Comparison of ENCODE assay signal across 8 cellular contexts in genomic region chr12:31749024-31749704, GRCh38. TPM values are rescaled to one million over a fixed set of nuclear protein-coding genes. Genes with fewer than 3 reads are reported as not detected.
DNase-seq lines count a peak whose midpoint lies in the region; FAIRE-seq and TF ChIP-seq lines count a peak whose summit lies in the region.

No MANE protein-coding gene starts in this region.

- H3K27ac ChIP-seq in HEK293 (ENCODE audit: extremely low read depth, low read depth, low read length) (peak overlapping the region; percentile 55; the same call in 1 of the 2 replicates), keratinocyte (ENCODE audit: control insufficient read depth, insufficient read depth, low read length) (peak overlapping the region; percentile 91)

- peak; percentile 90 for FAIRE-seq in keratinocyte (lab: Jason Lieb, UNC)

- CTCF ChIA-PET in HEK293 (lab: Yijun Ruan, JAX) = no interaction called here
- CTCF ChIA-PET in HEK293T (lab: Yijun Ruan, JAX) = no interaction called here

- H3K9me2 ChIP-seq in Loucy (replicated peaks; ENCODE audit: low read depth, low read length) = no peaks in the 10 kb centered on the region

- TF ChIP-seq CTCF in GM12865 (IDR thresholded peaks at IDR 0.05; ENCODE audit: insufficient read depth, low read depth, low read length, missing control alignments) (no peak), HEK293 (tag by site-specific recombination; IDR thresholded peaks at IDR 0.05) (no peak), Loucy (conservative IDR thresholded peaks at IDR 0.05; ENCODE audit: low read length) (no peak), keratinocyte (optimal IDR thresholded peaks at IDR 0.05 in 1 of 3, IDR thresholded peaks at IDR 0.05 in 1 of 3, conservative IDR thresholded peaks at IDR 0.05 in 1 of 3; ENCODE audit: extremely low read depth in 1 of 3, insufficient read depth in 2 of 3, low read length in 3 of 3) (no peak)

- dilution Hi-C loops in keratinocyte (cut with MboI; ENCODE audit: extremely low pct_ligation_motif_present, low sequenced_read_pairs) = no loop called here

- H3K36me3 ChIP-seq in HEK293 (ENCODE audit: control insufficient read depth in 2 of 2, insufficient read depth in 1 of 2, low read length in 2 of 2) (no peaks in the 10 kb centered on the region), Loucy (ENCODE audit: insufficient read depth, low read length) (no peaks in the 10 kb centered on the region), keratinocyte (ENCODE audit: control insufficient read depth in 2 of 2, extremely low read depth in 1 of 2, insufficient read depth in 2 of 2, low read length in 2 of 2) (no peaks in the 10 kb centered on the region)

- H3K4me3 ChIP-seq in GM12865 (ENCODE audit: low read depth, low read length) (peak overlapping the region; percentile 81), HEK293 (ENCODE audit: low read depth, low read length) (no peak overlapping the region), Loucy (ENCODE audit: low read length, poor library complexity, severe bottlenecking) (peak overlapping the region; percentile 29), keratinocyte (ENCODE audit: control insufficient read depth in 2 of 3, extremely low read depth in 1 of 3, insufficient read depth in 2 of 3, low read depth in 1 of 3, low read length in 3 of 3) (no peak overlapping the region)

- no peaks in the 10 kb centered on the region for H3F3A ChIP-seq in Loucy (ENCODE audit: low read depth)

- H3K9me3 ChIP-seq in HEK293 (ENCODE audit: control insufficient read depth, insufficient read depth, low read depth, low read length) (no peaks in the 10 kb centered on the region), Loucy (ENCODE audit: insufficient read depth, low read depth, low read length) (peaks cover 5% of the 10 kb centered on the region; the same call in 1 of the 2 replicates), keratinocyte (ENCODE audit: control insufficient read depth, low read depth, low read length) (peaks cover 2% of the 10 kb centered on the region)

- H2AFZ ChIP-seq in Loucy (ENCODE audit: low read length) = no peak overlapping the region
- H2AFZ ChIP-seq in keratinocyte (ENCODE audit: control insufficient read depth, low read length) = no peak overlapping the region

- H3K79me2 ChIP-seq in Loucy (ENCODE audit: insufficient read depth, low read length) (no peaks in the 10 kb centered on the region), keratinocyte (ENCODE audit: control insufficient read depth, insufficient read depth, low read length) (no peaks in the 10 kb centered on the region)

- H3K9me1 ChIP-seq in keratinocyte (ENCODE audit: control insufficient read depth, extremely low read depth, insufficient read depth, low read length) = no peaks in the 10 kb centered on the region

- H3K4me1 ChIP-seq in HEK293 (ENCODE audit: control insufficient read depth, insufficient read depth, low read length) (no peaks in the 10 kb centered on the region), Loucy (ENCODE audit: insufficient read depth, low read length, poor library complexity, severe bottlenecking) (peaks cover 30% of the 10 kb centered on the region), keratinocyte (ENCODE audit: control insufficient read depth, extremely low read depth, insufficient read depth, low read length) (peaks cover 33% of the 10 kb centered on the region)

- H3K27me3 ChIP-seq in Loucy (ENCODE audit: insufficient read depth, low read length, poor library complexity, severe bottlenecking) (no peaks in the 10 kb centered on the region), keratinocyte (ENCODE audit: control insufficient read depth, extremely low read depth, insufficient read depth, low read length) (no peaks in the 10 kb centered on the region)

- DNase-seq in GM12865 (ENCODE audit: low read depth) = peak; percentile 98
- DNase-seq in SIG-M5 (lab: John Stamatoyannopoulos, UW) = peak; percentile 99
- peak; percentile 97 for DNase-seq in amniotic epithelial cell (ENCODE audit: low read depth)
- peak; percentile 100 for DNase-seq in keratinocyte (ENCODE audit: low read depth, low spot score)
- DNase-seq in stimulated activated CD8-positive, alpha-beta memory T cell treated with anti-CD3 and anti-CD28 coated beads, Interleukin-12 subunit alpha, Interleukin-12 subunit beta, amount 100 ng/mL, for 1 hour (ENCODE audit: low read depth) = peak; percentile 51
- no peak for DNase-seq in HEK293T (ENCODE audit: extremely low spot score)

- no peak overlapping the region for H3K9ac ChIP-seq in Loucy (ENCODE audit: low read depth, low read length, poor library complexity, severe bottlenecking)
- peak overlapping the region; percentile 55 for H3K9ac ChIP-seq in keratinocyte (ENCODE audit: control insufficient read depth, extremely low read depth, insufficient read depth, low read length)

- H4K20me1 ChIP-seq in Loucy (ENCODE audit: insufficient read depth, low read length, poor library complexity, severe bottlenecking) (no peaks in the 10 kb centered on the region), keratinocyte (ENCODE audit: control insufficient read depth, extremely low read depth, insufficient read depth, low read length) (no peaks in the 10 kb centered on the region)

- peak overlapping the region; percentile 47 for H3K4me2 ChIP-seq in Loucy (ENCODE audit: low read depth, low read length, poor library complexity, severe bottlenecking)
- H3K4me2 ChIP-seq in keratinocyte (ENCODE audit: control insufficient read depth, extremely low read depth, insufficient read depth, low read depth, low read length) = peak overlapping the region; percentile 49

- POLR2A ChIA-PET in HEK293 (lab: Yijun Ruan, JAX) (interaction anchor here (0.6 to 1.4 kb wide), 7 partner anchors 17 to 1070 kb away, joined by 3 to 10 read pairs (median 3); partner anchors contain the start of gene RESF1), HEK293T (lab: Yijun Ruan, JAX) (interaction anchor here (1.2 kb wide), 1 partner anchor 20 kb away, joined by 6 read pairs; the partner anchor contains the start of gene AMN1)

TF ChIP-seq in HEK293, 187 proteins besides CTCF, POLR2A, EP300 and RAD21 (continues in another document):
- TF ChIP-seq, protein P1, sequence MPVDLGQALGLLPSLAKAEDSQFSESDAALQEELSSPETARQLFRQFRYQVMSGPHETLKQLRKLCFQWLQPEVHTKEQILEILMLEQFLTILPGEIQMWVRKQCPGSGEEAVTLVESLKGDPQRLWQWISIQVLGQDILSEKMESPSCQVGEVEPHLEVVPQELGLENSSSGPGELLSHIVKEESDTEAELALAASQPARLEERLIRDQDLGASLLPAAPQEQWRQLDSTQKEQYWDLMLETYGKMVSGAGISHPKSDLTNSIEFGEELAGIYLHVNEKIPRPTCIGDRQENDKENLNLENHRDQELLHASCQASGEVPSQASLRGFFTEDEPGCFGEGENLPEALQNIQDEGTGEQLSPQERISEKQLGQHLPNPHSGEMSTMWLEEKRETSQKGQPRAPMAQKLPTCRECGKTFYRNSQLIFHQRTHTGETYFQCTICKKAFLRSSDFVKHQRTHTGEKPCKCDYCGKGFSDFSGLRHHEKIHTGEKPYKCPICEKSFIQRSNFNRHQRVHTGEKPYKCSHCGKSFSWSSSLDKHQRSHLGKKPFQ (tag by site-specific recombination; IDR thresholded peaks at IDR 0.05) = peak; percentile 58; the same call in 1 of the 2 replicates
- TF ChIP-seq ZNF629 (tag by site-specific recombination; IDR thresholded peaks at IDR 0.05) (peak; percentile 98), IKZF3 (tag by site-specific recombination; IDR thresholded peaks at IDR 0.05) (peak; percentile 79; the same call in 1 of the 2 replicates), SCRT1 (tag by site-specific recombination; IDR thresholded peaks at IDR 0.05; ENCODE audit: borderline replicate concordance) (peak; percentile 80), ZNF549 (tag by site-specific recombination; IDR thresholded peaks at IDR 0.05) (no peak), ZBTB48 (tag by site-specific recombination; IDR thresholded peaks at IDR 0.05) (no peak), ZXDB (tag by site-specific recombination; IDR thresholded peaks at IDR 0.05) (peak; percentile 96), ZNF76 (tag by site-specific recombination; IDR thresholded peaks at IDR 0.05; ENCODE audit: borderline replicate concordance, low read depth) (no peak; the same call in 1 of the 2 replicates)

TF ChIP-seq in HEK293T, 16 proteins besides CTCF, POLR2A, EP300 and RAD21:
- no peak for TF ChIP-seq BHLHE40 (IDR thresholded peaks at IDR 0.05; ENCODE audit: borderline replicate concordance)
- TF ChIP-seq CTBP1 (IDR thresholded peaks at IDR 0.05; ENCODE audit: borderline replicate concordance) = no peak
- no peak for TF ChIP-seq FOXA1 (IDR thresholded peaks at IDR 0.05)
- no peak for TF ChIP-seq SP1 (IDR thresholded peaks at IDR 0.05)
- TF ChIP-seq FOXM1 (IDR thresholded peaks at IDR 0.05; ENCODE audit: borderline replicate concordance) = no peak
- no peak for TF ChIP-seq SUZ12 (IDR thresholded peaks at IDR 0.05)
- no peak for TF ChIP-seq TARDBP (IDR thresholded peaks at IDR 0.05)
- no peak for TF ChIP-seq HDGF (IDR thresholded peaks at IDR 0.05; ENCODE audit: borderline replicate concordance)
- no peak for TF ChIP-seq ZNF384 (IDR thresholded peaks at IDR 0.05)
- TF ChIP-seq NFRKB (IDR thresholded peaks at IDR 0.05) = no peak
- no peak for TF ChIP-seq FOXK2 (IDR thresholded peaks at IDR 0.05)

RNA-seq across cellular contexts. Expression of gene AMN1, which starts 20.3 kb away (rescaled TPM):
- polyA plus RNA-seq in keratinocyte = 7.3 to 11.3 TPM (median 8.1 TPM) in 3 replicates
- polyA plus RNA-seq in keratinocyte (2011; ENCODE audit: low read depth) = 4.8 TPM
- 5.1 and 11.1 TPM in 2 replicates for polyA plus RNA-seq in keratinocyte (2011; cell fraction: cytosol; rRNA removed)
- 5.3 and 7.3 TPM in 2 replicates for polyA plus RNA-seq in keratinocyte (2011; cell fraction: nucleus; rRNA removed)
- 5.8 and 9.0 TPM in 2 replicates for polyA plus RNA-seq in keratinocyte (2012; ENCODE audit: low replicate concordance)
- 2.3 to 8.4 TPM in 2 of 3 replicates, not detected in the other for polyA minus RNA-seq in keratinocyte
- 9.8 TPM for polyA minus RNA-seq in keratinocyte (2011; cell fraction: cytosol; rRNA and poly(A)+ RNA removed)
- polyA minus RNA-seq in keratinocyte (2011; cell fraction: nucleus; rRNA and poly(A)+ RNA removed) = 0.95 and 1.9 TPM in 2 replicates

Comparison
In these comparisons a context has a peak if more than half of its experiments do, and no peak if none do; other contexts are left out.
1. H3K4me3 ChIP-seq: peak in GM12865 (single experiment) and Loucy (single experiment); none in HEK293 (single experiment) and keratinocyte (0 of 3).